Comparison of ENCODE assay signal across 8 cellular contexts in genomic region chr7:44565097-44565794, GRCh38. TPM values are rescaled to one million over a fixed set of nuclear protein-coding genes. Genes with fewer than 3 reads are reported as not detected.
DNase-seq lines count a peak whose midpoint lies in the region; ATAC-seq and TF ChIP-seq lines count a peak whose summit lies in the region.

No MANE protein-coding gene starts in this region.

- no peak overlapping the region for H2BK5ac ChIP-seq in mesenchymal stem cell (ENCODE audit: low read depth, low read length, poor library complexity, severe bottlenecking)

- no peak overlapping the region for H3K4me2 ChIP-seq in mesenchymal stem cell (ENCODE audit: low read length, poor library complexity, severe bottlenecking)

- no peak overlapping the region for H2AFZ ChIP-seq in mesenchymal stem cell (ENCODE audit: low read depth, low read length)

- H3K27me3 ChIP-seq in mesenchymal stem cell (ENCODE audit: control insufficient read depth in 1 of 2, insufficient read depth in 1 of 2, low read length in 2 of 2), result no peaks in the 10 kb centered on the region

- H3K4ac ChIP-seq in mesenchymal stem cell (ENCODE audit: low read depth in 1 of 2, low read length in 2 of 2), result no peak overlapping the region

- H3K9me3 Mint-ChIP-seq in activated CD8-positive, alpha-beta T cell treated with anti-CD3 and anti-CD28 coated beads, Interleukin-2, amount 10 ng/mL, durations not matched to agents 7 days and 5 days (ENCODE audit: insufficient read depth), result no peaks in the 10 kb centered on the region

- H3K79me1 ChIP-seq in mesenchymal stem cell (replicated peaks; ENCODE audit: low read length, poor library complexity, severe bottlenecking), result peaks cover 39% of the 10 kb centered on the region

- H3K4me3 Mint-ChIP-seq in activated CD8-positive, alpha-beta T cell treated with anti-CD3 and anti-CD28 coated beads, Interleukin-2, amount 10 ng/mL, durations not matched to agents 7 days and 5 days, result no peak overlapping the region

- no peak overlapping the region for H3K14ac ChIP-seq in mesenchymal stem cell (ENCODE audit: low read length in 2 of 2)

- no peaks in the 10 kb centered on the region for H3K9me3 ChIP-seq in mesenchymal stem cell (ENCODE audit: control insufficient read depth, low read length)

- H3K9ac ChIP-seq in mesenchymal stem cell (ENCODE audit: low read length), result no peak overlapping the region

- H3K36me3 Mint-ChIP-seq in activated CD8-positive, alpha-beta T cell treated with anti-CD3 and anti-CD28 coated beads, Interleukin-2, amount 10 ng/mL, durations not matched to agents 7 days and 5 days (ENCODE audit: low read depth), result peaks cover 48% of the 10 kb centered on the region

- CTCF ChIA-PET in GM10248 (lab: Yijun Ruan, JAX), result interaction anchor here (0.8 to 5.6 kb wide), 58 partner anchors 9 to 571 kb away, joined by 3 to 65 read pairs (median 4); partner anchors contain the start of genes DDX56, H2AZ2, MYO1G and NPC1L1
- CTCF ChIA-PET in activated CD8-positive, alpha-beta T cell treated with anti-CD3 and anti-CD28 coated beads, Interleukin-2, amount 10 ng/mL, durations not matched to agents 7 days and 5 days (lab: Charles Lee), result interaction anchor here (0.7 to 4.0 kb wide), 43 partner anchors 10 to 580 kb away, joined by 3 to 50 read pairs (median 4); partner anchors contain the start of genes DDX56, POLD2 and TMED4

- H3K18ac ChIP-seq in mesenchymal stem cell (ENCODE audit: low read depth in 1 of 2, low read length in 2 of 2), result no peak overlapping the region

- peak overlapping the region; percentile 24 for H4K8ac ChIP-seq in mesenchymal stem cell (ENCODE audit: low read length)

- POLR2A ChIA-PET in GM10248 (lab: Yijun Ruan, JAX), result interaction anchor here (1.0 to 2.4 kb wide), 3 partner anchors 9 to 17 kb away, joined by 3 to 6 read pairs (median 5); partner anchors contain the start of gene DDX56
- POLR2A ChIA-PET in activated CD8-positive, alpha-beta T cell treated with anti-CD3 and anti-CD28 coated beads, Interleukin-2, amount 10 ng/mL, durations not matched to agents 7 days and 5 days (lab: Charles Lee), result interaction anchor here (0.5 to 1.9 kb wide), 3 partner anchors 9 to 857 kb away, joined by 3 to 8 read pairs (median 4); partner anchors contain the start of genes DDX56 and TMED4

- H3K27ac Mint-ChIP-seq in activated CD8-positive, alpha-beta T cell treated with anti-CD3 and anti-CD28 coated beads, Interleukin-2, amount 10 ng/mL, durations not matched to agents 7 days and 5 days, result no peak overlapping the region

- H2BK120ac ChIP-seq in mesenchymal stem cell (ENCODE audit: low read depth, low read length), result no peak overlapping the region

- no peak overlapping the region for H2AK5ac ChIP-seq in mesenchymal stem cell (ENCODE audit: low read length, severe bottlenecking)

- H3K23ac ChIP-seq in mesenchymal stem cell (ENCODE audit: low read length in 2 of 2), result no peak overlapping the region

- no peak overlapping the region for H2BK12ac ChIP-seq in mesenchymal stem cell (ENCODE audit: low read length in 2 of 2)

- peaks cover 7% of the 10 kb centered on the region for H3K4me1 Mint-ChIP-seq in activated CD8-positive, alpha-beta T cell treated with anti-CD3 and anti-CD28 coated beads, Interleukin-2, amount 10 ng/mL, durations not matched to agents 7 days and 5 days (ENCODE audit: low read depth)

- no peak overlapping the region for H3K27ac ChIP-seq in mesenchymal stem cell (ENCODE audit: low read length, poor library complexity, severe bottlenecking)

- no peak overlapping the region for H2BK15ac ChIP-seq in mesenchymal stem cell (ENCODE audit: low read depth, poor library complexity, severe bottlenecking)

- H4K91ac ChIP-seq in mesenchymal stem cell (ENCODE audit: low read length), result no peak overlapping the region

- TF ChIP-seq CTCF in GM10248 (IDR thresholded peaks at IDR 0.05; ENCODE audit: control extremely low read depth, extremely low read depth, low read depth, missing control alignments), result peak; percentile 97

- H3K4me1 ChIP-seq in mesenchymal stem cell (ENCODE audit: control insufficient read depth, insufficient read depth, low read depth, low read length), result peaks cover 15% of the 10 kb centered on the region

- H3K27me3 Mint-ChIP-seq in activated CD8-positive, alpha-beta T cell treated with anti-CD3 and anti-CD28 coated beads, Interleukin-2, amount 10 ng/mL, durations not matched to agents 7 days and 5 days (ENCODE audit: low read depth), result no peaks in the 10 kb centered on the region

- peaks cover 70 to 71% of the 10 kb centered on the region in 2 experiments for H3K36me3 ChIP-seq in mesenchymal stem cell (ENCODE audit: control insufficient read depth in 1 of 2, insufficient read depth in 2 of 2, low read depth in 1 of 2, low read length in 2 of 2)

- 74% methylated on average over 13 of the region's 13 CpGs for WGBS in mesenchymal stem cell

- DNase-seq in GM10248 (ENCODE audit: extremely low spot score), result peak; percentile 82
- peak; percentile 53 for DNase-seq in NCI-H460 (ENCODE audit: extremely low read depth, low read depth)
- peak; percentile 69 for DNase-seq in activated CD8-positive, alpha-beta T cell treated with anti-CD3 and anti-CD28 coated beads, Interleukin-2, amount 10 ng/mL, durations not matched to agents 7 days and 5 days
- DNase-seq in effector CD4-positive, alpha-beta T cell, result peak; percentile 47
- DNase-seq in mesenchymal stem cell, result peak; percentile 65
- peak; percentile 27 to 38 for DNase-seq in stimulated activated CD8-positive, alpha-beta memory T cell treated with anti-CD3 and anti-CD28 coated beads, Interleukin-7, amount 100 ng/mL, for 1 hour (ENCODE audit: low read depth in 2 of 2)
- no peak for DNase-seq in NCI-H524 treated with DMSO at 0.1 percent for 48 hours (lab: John Stamatoyannopoulos, UW)

- ATAC-seq in HG02870 (IDR thresholded peaks at IDR 0.05; ENCODE audit: unreplicated experiment), result peak; percentile 64
- peak; percentile 88 for ATAC-seq in activated CD8-positive, alpha-beta T cell treated with anti-CD3 and anti-CD28 coated beads, Interleukin-2, amount 10 ng/mL, durations not matched to agents 7 days and 5 days

- H3K4me3 ChIP-seq in mesenchymal stem cell (ENCODE audit: insufficient read depth in 1 of 2, low read depth in 1 of 2, low read length in 2 of 2), result no peak overlapping the region

RNA-seq across cellular contexts. Expression of gene DDX56, which starts 8.5 kb away (rescaled TPM):
- total RNA-seq in NCI-H460 (2014; rRNA removed; shearing (Covaris generic)), result 84.7 and 98.8 TPM in 2 replicates
- 179 and 183 TPM in 2 replicates for polyA plus RNA-seq in NCI-H460 (2014; cell fraction: nucleus; rRNA removed)
- 10 to 100 TPM; 83.6 to 86.5 TPM for total RNA-seq in activated CD8-positive, alpha-beta T cell treated with anti-CD3 and anti-CD28 coated beads, Interleukin-2, amount 10 ng/mL, durations not matched to agents 7 days and 5 days
- polyA plus RNA-seq in mesenchymal stem cell (2013, experiment 1 of 2), result 46.0 TPM
- 44.0 TPM for polyA plus RNA-seq in mesenchymal stem cell (2013, experiment 2 of 2)

RNA-seq across cellular contexts. Expression of gene TMED4, which starts 16.8 kb away (rescaled TPM):
- 129 and 135 TPM in 2 replicates for total RNA-seq in NCI-H460 (2014; rRNA removed; shearing (Covaris generic))
- polyA plus RNA-seq in NCI-H460 (2014; cell fraction: nucleus; rRNA removed), result 215 and 276 TPM in 2 replicates
- total RNA-seq in activated CD8-positive, alpha-beta T cell treated with anti-CD3 and anti-CD28 coated beads, Interleukin-2, amount 10 ng/mL, durations not matched to agents 7 days and 5 days, result 10 to 100 TPM; 63.8 to 65.9 TPM
- polyA plus RNA-seq in mesenchymal stem cell (2013, experiment 1 of 2), result 52.3 TPM
- 54.0 TPM for polyA plus RNA-seq in mesenchymal stem cell (2013, experiment 2 of 2)

RNA-seq across cellular contexts. Expression of gene NPC1L1, which starts 24.1 kb away (rescaled TPM):
- total RNA-seq in NCI-H460 (2014; rRNA removed; shearing (Covaris generic)), result 0.09 TPM in 1 of 2 replicates, not detected in the other
- polyA plus RNA-seq in NCI-H460 (2014; cell fraction: nucleus; rRNA removed), result not detected in 2 replicates
- total RNA-seq in activated CD8-positive, alpha-beta T cell treated with anti-CD3 and anti-CD28 coated beads, Interleukin-2, amount 10 ng/mL, durations not matched to agents 7 days and 5 days, result not detected
- 0.22 TPM for polyA plus RNA-seq in mesenchymal stem cell (2013, experiment 1 of 2)
- 0.21 TPM for polyA plus RNA-seq in mesenchymal stem cell (2013, experiment 2 of 2)

RNA-seq across cellular contexts. Expression of gene OGDH, which starts 41.2 kb away (rescaled TPM):
- total RNA-seq in NCI-H460 (2014; rRNA removed; shearing (Covaris generic)), result 54.1 and 63.3 TPM in 2 replicates
- polyA plus RNA-seq in NCI-H460 (2014; cell fraction: nucleus; rRNA removed), result 37.4 and 47.8 TPM in 2 replicates
- 100 to 1,000 TPM; 113 to 114 TPM for total RNA-seq in activated CD8-positive, alpha-beta T cell treated with anti-CD3 and anti-CD28 coated beads, Interleukin-2, amount 10 ng/mL, durations not matched to agents 7 days and 5 days
- 35.1 TPM for polyA plus RNA-seq in mesenchymal stem cell (2013, experiment 1 of 2)
- 33.9 TPM for polyA plus RNA-seq in mesenchymal stem cell (2013, experiment 2 of 2)
